ENCODE assay signal across 15 cellular contexts in the genomic region with DNA sequence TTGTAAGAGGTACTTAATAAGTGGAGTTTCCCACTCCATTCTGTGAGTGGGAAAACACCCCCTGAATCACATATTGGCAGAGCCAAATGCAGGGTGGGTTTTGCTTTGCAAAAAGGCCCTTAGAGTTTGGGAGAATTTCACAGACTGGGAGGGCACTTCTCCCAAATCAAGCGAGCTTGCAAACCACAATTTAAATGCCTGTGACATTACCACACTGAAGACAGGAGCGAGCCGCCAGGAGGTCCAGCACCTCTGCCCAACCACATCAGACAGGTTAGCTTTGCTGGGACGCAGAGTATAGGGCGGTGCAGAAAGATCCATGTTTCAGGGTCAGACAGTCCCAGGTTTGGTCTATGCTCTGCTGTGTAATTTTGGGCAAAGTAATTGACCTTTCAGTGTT. TPM values are rescaled to one million over a fixed set of nuclear protein-coding genes. Genes with fewer than 3 reads are reported as not detected.
DNase-seq lines count a peak whose midpoint lies in the region; ATAC-seq, FAIRE-seq and TF ChIP-seq lines count a peak whose summit lies in the region.
"Had no signal": no experiment of that assay in that cellular context is flagged by ENCODE, and none has a peak within 500 bp of the region (broad histone marks: within the 10 kb centered on the region; RNA-seq: fewer than 3 reads in every experiment).

No MANE protein-coding gene starts in this region.

- no peak for TF ChIP-seq CTCF in Calu3 (IDR thresholded peaks at IDR 0.05; ENCODE audit: unreplicated experiment)
- TF ChIP-seq CTCF in neural crest cell (conservative IDR thresholded peaks at IDR 0.05), result no peak

- FAIRE-seq in RCC 7860 (lab: Jason Lieb, UNC), result no peak
- FAIRE-seq: HTR-8/SVneo had no signal

- H3K4me1 Mint-ChIP-seq in Calu3 (ENCODE audit: low read depth, unreplicated experiment) (peaks cover 18% of the 10 kb centered on the region), IgD-negative memory B cell (peaks cover 9 to 11% (median 9%) of the 10 kb centered on the region in 3 donors), neural crest cell (peaks cover 18% of the 10 kb centered on the region)

- no peak overlapping the region for H3K27ac Mint-ChIP-seq in Calu3 (ENCODE audit: unreplicated experiment)
- peak overlapping the region in 1 of 3 donors; percentile 35 for H3K27ac Mint-ChIP-seq in IgD-negative memory B cell
- no peak overlapping the region for H3K27ac Mint-ChIP-seq in neural crest cell (ENCODE audit: unreplicated experiment)
- H3K27ac Mint-ChIP-seq: dendritic cell treated with granulocyte-macrophage colony-stimulating factor and Interleukin-4, amounts not matched to agents 40 ng/mL and 50 ng/mL, for 4 days; T-helper 1 cell treated with Interleukin-12 subunit alpha and Interleukin-12 subunit beta and Interleukin-4 antibody, amounts not matched to agents 30 μg/mL and 1 μg/mL, for 36 hours had no signal

- TSS peak; percentile 18 for BruUV-seq in Calu3 (replicated peaks; lab: Mats Ljungman, UMichigan)

- no peak for DNase-seq in Calu3
- peak; percentile 25 for DNase-seq in fibroblast of peridontal ligament (ENCODE audit: extremely low read depth)
- DNase-seq in neural crest cell (ENCODE audit: low read depth, low spot score), result no peak
- DNase-seq in RCC 7860 (ENCODE audit: low spot score), result no peak
- no peak for DNase-seq in posterior vena cava (ENCODE audit: low spot score)
- DNase-seq: activated gamma-delta T cell treated with Interleukin-2 at 50 U/mL for 16 hours, NCI-H1048, spleen had no signal

- H3K9me3 Mint-ChIP-seq in Calu3 (ENCODE audit: low read depth, unreplicated experiment), result no peaks in the 10 kb centered on the region
- H3K9me3 Mint-ChIP-seq in IgD-negative memory B cell, result no peaks in the 10 kb centered on the region
- H3K9me3 Mint-ChIP-seq in neural crest cell, result no peaks in the 10 kb centered on the region
- H3K9me3 Mint-ChIP-seq: dendritic cell treated with granulocyte-macrophage colony-stimulating factor and Interleukin-4, amounts not matched to agents 40 ng/mL and 50 ng/mL, for 4 days; T-helper 1 cell treated with Interleukin-12 subunit alpha and Interleukin-12 subunit beta and Interleukin-4 antibody, amounts not matched to agents 30 μg/mL and 1 μg/mL, for 36 hours had no signal

- intact Hi-C loops in Calu3 (cut with micrococcal nuclease; ENCODE audit: unreplicated experiment) (no loop called here), posterior vena cava (cut with DNase I) (no loop called here)

- H3K36me3 Mint-ChIP-seq in Calu3 (ENCODE audit: insufficient read depth, unreplicated experiment) (peaks cover 15% of the 10 kb centered on the region), IgD-negative memory B cell (peaks cover 3% of the 10 kb centered on the region), neural crest cell (ENCODE audit: low read depth) (peaks cover 3% of the 10 kb centered on the region)

- H3K4me3 Mint-ChIP-seq in Calu3 (ENCODE audit: low read depth, unreplicated experiment), result no peak overlapping the region
- peak overlapping the region; percentile 17 to 79 (median 74) for H3K4me3 Mint-ChIP-seq in IgD-negative memory B cell
- H3K4me3 Mint-ChIP-seq in neural crest cell, result peak overlapping the region; percentile 92
- H3K4me3 Mint-ChIP-seq: dendritic cell treated with granulocyte-macrophage colony-stimulating factor and Interleukin-4, amounts not matched to agents 40 ng/mL and 50 ng/mL, for 4 days had no signal

- no peaks in the 10 kb centered on the region for H3K27me3 Mint-ChIP-seq in Calu3 (ENCODE audit: unreplicated experiment)
- no peaks in the 10 kb centered on the region for H3K27me3 Mint-ChIP-seq in IgD-negative memory B cell
- no peaks in the 10 kb centered on the region for H3K27me3 Mint-ChIP-seq in neural crest cell (ENCODE audit: low read depth)
- H3K27me3 Mint-ChIP-seq: dendritic cell treated with granulocyte-macrophage colony-stimulating factor and Interleukin-4, amounts not matched to agents 40 ng/mL and 50 ng/mL, for 4 days had no signal

- CTCF ChIA-PET in Calu3 (lab: Charles Lee), result no interaction called here

- no peak for ATAC-seq in GM19455 (IDR thresholded peaks at IDR 0.05; ENCODE audit: unreplicated experiment)
- ATAC-seq: PC-3 had no signal

RNA-seq across cellular contexts. Expression of a gene that starts 2.3 kb away (rescaled TPM):
- total RNA-seq in Calu3 (2022) (20.6 and 24.1 TPM in 2 replicates), neural crest cell (23.2 and 23.7 TPM in 2 replicates), posterior vena cava (10 to 100 TPM; 33.1 to 41.2 TPM)
- 19.9 TPM for polyA plus RNA-seq in IgD-negative memory B cell

RNA-seq across cellular contexts. Expression of a gene that starts 11.7 kb away (rescaled TPM):
- 37.7 and 41.0 TPM in 2 replicates for total RNA-seq in Calu3 (2022)
- 83.2 TPM for polyA plus RNA-seq in IgD-negative memory B cell
- total RNA-seq in neural crest cell, result 86.5 and 86.6 TPM in 2 replicates
- 10 to 100 TPM; 24.3 to 25.4 TPM for total RNA-seq in posterior vena cava

RNA-seq across cellular contexts. Expression of a gene that starts 11.8 kb away (rescaled TPM):
- 0.33 and 0.51 TPM in 2 replicates for total RNA-seq in Calu3 (2022)
- not detected for polyA plus RNA-seq in IgD-negative memory B cell
- 0.68 and 0.77 TPM in 2 replicates for total RNA-seq in neural crest cell
- total RNA-seq in posterior vena cava, result under 1 TPM; 0.32 to 0.33 TPM

RNA-seq across cellular contexts. Expression of a gene that starts 22.0 kb away (rescaled TPM):
- total RNA-seq in Calu3 (2022), result 30.8 and 35.2 TPM in 2 replicates
- polyA plus RNA-seq in IgD-negative memory B cell, result 48.0 TPM
- 12.7 and 13.4 TPM in 2 replicates for total RNA-seq in neural crest cell
- 10 to 100 TPM in 1 of 2 donors, 1 to 10 TPM in 1; 7.6 to 10.6 TPM for total RNA-seq in posterior vena cava

RNA-seq across cellular contexts. Expression of a gene that starts 49.5 kb away (rescaled TPM):
- 14.5 and 17.4 TPM in 2 replicates for total RNA-seq in Calu3 (2022)
- 1.3 TPM for polyA plus RNA-seq in IgD-negative memory B cell
- total RNA-seq in neural crest cell, result not detected in 2 replicates
- under 1 TPM; 0.14 to 0.28 TPM for total RNA-seq in posterior vena cava
- total RNA-seq: fibroblast of villous mesenchyme had no signal
